Comparison of ENCODE assay signal across 14 cellular contexts in the genomic region with DNA sequence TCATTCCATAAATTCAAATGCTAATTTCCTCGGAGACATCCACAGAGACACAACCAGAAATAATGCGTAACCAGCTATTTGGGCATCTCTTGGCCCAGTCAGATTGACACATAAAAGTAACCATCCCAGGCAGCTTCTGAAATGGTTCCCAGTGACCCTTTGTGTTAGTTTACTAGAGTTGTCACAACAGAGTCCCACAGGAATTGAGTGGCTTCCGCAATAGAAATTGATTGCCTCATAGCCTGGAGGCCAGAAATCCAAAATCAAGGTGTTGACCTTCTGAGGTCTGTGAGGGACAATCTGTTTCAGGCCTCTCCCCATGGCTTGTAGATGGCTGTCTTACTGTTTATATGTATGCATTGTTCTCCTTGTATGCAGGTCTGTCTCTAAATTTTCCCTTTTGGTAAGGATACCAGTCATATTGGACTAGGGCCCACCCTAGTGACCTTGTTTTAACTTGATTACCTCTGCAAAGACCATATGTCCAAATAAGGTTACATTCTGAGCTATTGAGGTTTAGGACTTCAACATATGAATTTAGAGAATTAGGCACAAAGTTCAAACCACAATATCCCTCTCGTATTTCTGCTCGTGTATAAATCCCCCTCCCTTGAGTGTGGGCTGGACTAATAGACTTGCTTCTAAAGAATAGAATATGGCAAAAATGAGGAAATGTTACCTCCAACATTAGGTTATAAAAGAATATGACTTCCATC.
"Had no signal": no experiment of that assay in that cellular context is flagged by ENCODE, and none has a peak within 500 bp of the region (broad histone marks: within the 10 kb centered on the region; RNA-seq: fewer than 3 reads in every experiment).

No MANE protein-coding gene starts in this region.

- DNase-seq: activated CD4-positive, alpha-beta T cell treated with anti-CD3 and anti-CD28 coated beads, Interleukin-2, amount 50 U/mL, for 1 hour; activated CD4-positive, CD25-positive, alpha-beta regulatory T cell; activated naive CD4-positive, alpha-beta T cell treated with anti-CD3 and anti-CD28 coated beads, Interleukin-2, amount 50 U/mL, for 16 hours; activated T-cell treated with anti-CD3 and anti-CD28 coated beads, Interleukin-2, amount 50 U/mL, for 1 hour; effector memory CD8-positive, alpha-beta T cell; foreskin keratinocyte; heart left ventricle; islet precursor cell; left lung; ovary; stimulated activated CD4-positive, alpha-beta T cell treated with anti-CD3 and anti-CD28 coated beads, Interleukin-4, amount 100 ng/mL, for 24 hours; stomach; T-helper 2 cell had no signal

- ATAC-seq: effector memory CD8-positive, alpha-beta T cell; foreskin keratinocyte; heart left ventricle; left lung had no signal

- H3K36me3 ChIP-seq: heart left ventricle, left lung, ovary, stomach had no signal

- H3K9me3 ChIP-seq: heart left ventricle, left lung, ovary, stomach had no signal

- H3K4me1 ChIP-seq: foreskin keratinocyte had no signal

- H3K27ac ChIP-seq: epithelial cell of prostate, foreskin keratinocyte, heart left ventricle, left lung, ovary, stomach had no signal

- H3K4me3 ChIP-seq: heart left ventricle, left lung, ovary, stomach had no signal

- H3K27me3 ChIP-seq: foreskin keratinocyte, heart left ventricle, left lung, ovary, stomach had no signal
